2 cellular contexts compared by ENCODE assay signal in the genomic region with DNA sequence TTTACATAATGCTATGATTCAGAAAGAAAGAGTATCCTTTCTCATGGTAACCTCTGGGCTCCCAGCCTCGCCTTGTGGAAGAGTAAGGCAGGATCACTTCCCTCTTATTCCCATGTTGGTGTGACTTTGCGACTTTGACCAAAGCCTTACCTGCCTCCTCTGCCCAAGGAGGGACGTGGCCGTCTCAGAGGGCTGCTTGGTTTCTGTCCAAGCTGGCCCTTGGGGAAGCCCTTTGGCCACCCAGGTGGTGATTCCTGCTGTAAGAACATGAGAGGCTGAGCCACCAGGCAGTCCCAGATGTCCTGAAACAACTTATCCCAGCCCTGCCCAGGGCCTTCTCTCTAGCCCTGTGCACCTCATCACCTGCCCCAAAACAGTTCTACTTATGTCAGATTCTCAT.
TF ChIP-seq lines count a peak whose summit lies in the region.

No MANE protein-coding gene starts in this region.

TF ChIP-seq in A549, 52 proteins besides CTCF, POLR2A, EP300 and RAD21:
- TF ChIP-seq ZC3H11A (IDR thresholded peaks at IDR 0.05) (no peak), MYC (IDR thresholded peaks at IDR 0.05; ENCODE audit: borderline replicate concordance, low read length) (no peak), TP53 (CRISPR knock-in tag; IDR thresholded peaks at IDR 0.05) (no peak), GATA3 (IDR thresholded peaks at IDR 0.05; ENCODE audit: borderline replicate concordance) (no peak), ZNF302 (CRISPR knock-in tag; IDR thresholded peaks at IDR 0.05) (no peak), CBX2 (IDR thresholded peaks at IDR 0.05; ENCODE audit: borderline replicate concordance, low read depth) (no peak), NPAS2 (CRISPR knock-in tag; IDR thresholded peaks at IDR 0.05; ENCODE audit: borderline replicate concordance) (peak; percentile 59; the same call in 1 of the 2 replicates), MAFK (IDR thresholded peaks at IDR 0.05; ENCODE audit: partially characterized antibody) (no peak), FOSB (CRISPR knock-in tag; IDR thresholded peaks at IDR 0.05) (no peak), KDM5A (IDR thresholded peaks at IDR 0.05) (no peak), FOXS1 (CRISPR knock-in tag; IDR thresholded peaks at IDR 0.05) (no peak), PHF8 (IDR thresholded peaks at IDR 0.05; ENCODE audit: borderline replicate concordance, low read depth) (no peak), HOXB13 (CRISPR knock-in tag; IDR thresholded peaks at IDR 0.05; ENCODE audit: low read depth) (peak; percentile 73; the same call in 1 of the 2 replicates), HOXB5 (CRISPR knock-in tag; IDR thresholded peaks at IDR 0.05) (peak; percentile 75), TFCP2L1 (CRISPR knock-in tag; IDR thresholded peaks at IDR 0.05) (0 out of 2 replicates have a peak, but pooled peaks have one; percentile 67), HOXA7 (CRISPR knock-in tag; IDR thresholded peaks at IDR 0.05) (0 out of 2 replicates have a peak, but pooled peaks have one; percentile 20), BHLHE40 (IDR thresholded peaks at IDR 0.05; ENCODE audit: low read depth, low read length) (no peak), MAZ (IDR thresholded peaks at IDR 0.05; ENCODE audit: borderline replicate concordance, low read depth, low read length) (no peak), RARB (CRISPR knock-in tag; IDR thresholded peaks at IDR 0.05) (no peak), CHD4 (IDR thresholded peaks at IDR 0.05; ENCODE audit: borderline replicate concordance) (no peak)
- TF ChIP-seq, protein P1, sequence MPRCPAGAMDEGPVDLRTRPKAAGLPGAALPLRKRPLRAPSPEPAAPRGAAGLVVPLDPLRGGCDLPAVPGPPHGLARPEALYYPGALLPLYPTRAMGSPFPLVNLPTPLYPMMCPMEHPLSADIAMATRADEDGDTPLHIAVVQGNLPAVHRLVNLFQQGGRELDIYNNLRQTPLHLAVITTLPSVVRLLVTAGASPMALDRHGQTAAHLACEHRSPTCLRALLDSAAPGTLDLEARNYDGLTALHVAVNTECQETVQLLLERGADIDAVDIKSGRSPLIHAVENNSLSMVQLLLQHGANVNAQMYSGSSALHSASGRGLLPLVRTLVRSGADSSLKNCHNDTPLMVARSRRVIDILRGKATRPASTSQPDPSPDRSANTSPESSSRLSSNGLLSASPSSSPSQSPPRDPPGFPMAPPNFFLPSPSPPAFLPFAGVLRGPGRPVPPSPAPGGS (IDR thresholded peaks at IDR 0.05) = no peak
- TF ChIP-seq, protein P2, sequence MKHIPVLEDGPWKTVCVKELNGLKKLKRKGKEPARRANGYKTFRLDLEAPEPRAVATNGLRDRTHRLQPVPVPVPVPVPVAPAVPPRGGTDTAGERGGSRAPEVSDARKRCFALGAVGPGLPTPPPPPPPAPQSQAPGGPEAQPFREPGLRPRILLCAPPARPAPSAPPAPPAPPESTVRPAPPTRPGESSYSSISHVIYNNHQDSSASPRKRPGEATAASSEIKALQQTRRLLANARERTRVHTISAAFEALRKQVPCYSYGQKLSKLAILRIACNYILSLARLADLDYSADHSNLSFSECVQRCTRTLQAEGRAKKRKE (CRISPR knock-in tag; IDR thresholded peaks at IDR 0.05; ENCODE audit: low read depth) = no peak
- TF ChIP-seq, protein P3, sequence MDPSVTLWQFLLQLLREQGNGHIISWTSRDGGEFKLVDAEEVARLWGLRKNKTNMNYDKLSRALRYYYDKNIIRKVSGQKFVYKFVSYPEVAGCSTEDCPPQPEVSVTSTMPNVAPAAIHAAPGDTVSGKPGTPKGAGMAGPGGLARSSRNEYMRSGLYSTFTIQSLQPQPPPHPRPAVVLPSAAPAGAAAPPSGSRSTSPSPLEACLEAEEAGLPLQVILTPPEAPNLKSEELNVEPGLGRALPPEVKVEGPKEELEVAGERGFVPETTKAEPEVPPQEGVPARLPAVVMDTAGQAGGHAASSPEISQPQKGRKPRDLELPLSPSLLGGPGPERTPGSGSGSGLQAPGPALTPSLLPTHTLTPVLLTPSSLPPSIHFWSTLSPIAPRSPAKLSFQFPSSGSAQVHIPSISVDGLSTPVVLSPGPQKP (IDR thresholded peaks at IDR 0.05; ENCODE audit: low read depth, low read length) = no peak
- TF ChIP-seq, protein P4, sequence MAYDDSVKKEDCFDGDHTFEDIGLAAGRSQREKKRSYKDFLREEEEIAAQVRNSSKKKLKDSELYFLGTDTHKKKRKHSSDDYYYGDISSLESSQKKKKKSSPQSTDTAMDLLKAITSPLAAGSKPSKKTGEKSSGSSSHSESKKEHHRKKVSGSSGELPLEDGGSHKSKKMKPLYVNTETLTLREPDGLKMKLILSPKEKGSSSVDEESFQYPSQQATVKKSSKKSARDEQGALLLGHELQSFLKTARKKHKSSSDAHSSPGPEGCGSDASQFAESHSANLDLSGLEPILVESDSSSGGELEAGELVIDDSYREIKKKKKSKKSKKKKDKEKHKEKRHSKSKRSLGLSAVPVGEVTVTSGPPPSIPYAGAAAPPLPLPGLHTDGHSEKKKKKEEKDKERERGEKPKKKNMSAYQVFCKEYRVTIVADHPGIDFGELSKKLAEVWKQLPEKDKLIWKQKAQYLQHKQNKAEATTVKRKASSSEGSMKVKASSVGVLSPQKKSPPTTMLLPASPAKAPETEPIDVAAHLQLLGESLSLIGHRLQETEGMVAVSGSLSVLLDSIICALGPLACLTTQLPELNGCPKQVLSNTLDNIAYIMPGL (CRISPR knock-in tag; IDR thresholded peaks at IDR 0.05; ENCODE audit: borderline replicate concordance) = no peak
- TF ChIP-seq, protein P5, sequence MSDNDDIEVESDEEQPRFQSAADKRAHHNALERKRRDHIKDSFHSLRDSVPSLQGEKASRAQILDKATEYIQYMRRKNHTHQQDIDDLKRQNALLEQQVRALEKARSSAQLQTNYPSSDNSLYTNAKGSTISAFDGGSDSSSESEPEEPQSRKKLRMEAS (IDR thresholded peaks at IDR 0.05) = no peak

TF ChIP-seq in H1, 55 proteins besides CTCF, POLR2A, EP300 and RAD21:
- TF ChIP-seq JUND (IDR thresholded peaks at IDR 0.05; ENCODE audit: low read length) (no peak), NANOG (IDR thresholded peaks at IDR 0.05; ENCODE audit: insufficient read depth, low read depth, low read length, poor library complexity, severe bottlenecking) (no peak), TEAD4 (IDR thresholded peaks at IDR 0.05; ENCODE audit: low read depth, low read length) (no peak), SUZ12 (IDR thresholded peaks at IDR 0.05; ENCODE audit: low read length) (no peak), HDAC2 (IDR thresholded peaks at IDR 0.05; ENCODE audit: borderline replicate concordance in 1 of 2, low read depth in 2 of 2, low read length in 2 of 2) (no peak), PHF8 (conservative IDR thresholded peaks at IDR 0.05; ENCODE audit: low read depth, low read length) (no peak), CEBPB (IDR thresholded peaks at IDR 0.05; ENCODE audit: low read depth, low read length) (no peak), BRCA1 (IDR thresholded peaks at IDR 0.05; ENCODE audit: low read depth, low read length) (no peak), TAF7 (optimal IDR thresholded peaks at IDR 0.05; ENCODE audit: borderline replicate concordance, low read depth, low read length) (no peak), SP4 (IDR thresholded peaks at IDR 0.05; ENCODE audit: low read length) (no peak), SIN3A (conservative IDR thresholded peaks at IDR 0.05 in 1 of 2, IDR thresholded peaks at IDR 0.05 in 1 of 2; ENCODE audit: low read depth in 1 of 2, low read length in 2 of 2) (no peak), POLR2AphosphoS5 (IDR thresholded peaks at IDR 0.05; ENCODE audit: low read depth, low read length) (no peak), GABPA (IDR thresholded peaks at IDR 0.05; ENCODE audit: borderline replicate concordance, insufficient read depth, low read length) (no peak), SP2 (IDR thresholded peaks at IDR 0.05; ENCODE audit: low read length) (no peak)
- TF ChIP-seq, protein P6, sequence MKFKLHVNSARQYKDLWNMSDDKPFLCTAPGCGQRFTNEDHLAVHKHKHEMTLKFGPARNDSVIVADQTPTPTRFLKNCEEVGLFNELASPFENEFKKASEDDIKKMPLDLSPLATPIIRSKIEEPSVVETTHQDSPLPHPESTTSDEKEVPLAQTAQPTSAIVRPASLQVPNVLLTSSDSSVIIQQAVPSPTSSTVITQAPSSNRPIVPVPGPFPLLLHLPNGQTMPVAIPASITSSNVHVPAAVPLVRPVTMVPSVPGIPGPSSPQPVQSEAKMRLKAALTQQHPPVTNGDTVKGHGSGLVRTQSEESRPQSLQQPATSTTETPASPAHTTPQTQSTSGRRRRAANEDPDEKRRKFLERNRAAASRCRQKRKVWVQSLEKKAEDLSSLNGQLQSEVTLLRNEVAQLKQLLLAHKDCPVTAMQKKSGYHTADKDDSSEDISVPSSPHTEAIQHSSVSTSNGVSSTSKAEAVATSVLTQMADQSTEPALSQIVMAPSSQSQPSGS (IDR thresholded peaks at IDR 0.05; ENCODE audit: low read length) = no peak
- TF ChIP-seq, protein P7, sequence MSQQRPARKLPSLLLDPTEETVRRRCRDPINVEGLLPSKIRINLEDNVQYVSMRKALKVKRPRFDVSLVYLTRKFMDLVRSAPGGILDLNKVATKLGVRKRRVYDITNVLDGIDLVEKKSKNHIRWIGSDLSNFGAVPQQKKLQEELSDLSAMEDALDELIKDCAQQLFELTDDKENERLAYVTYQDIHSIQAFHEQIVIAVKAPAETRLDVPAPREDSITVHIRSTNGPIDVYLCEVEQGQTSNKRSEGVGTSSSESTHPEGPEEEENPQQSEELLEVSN (IDR thresholded peaks at IDR 0.05) = no peak
